ENCODE assay signal across 25 cellular contexts in genomic region chr2:33222309-33222708, GRCh38.
DNase-seq lines count a peak whose midpoint lies in the region; ATAC-seq, FAIRE-seq and TF ChIP-seq lines count a peak whose summit lies in the region.
"Had no signal": no experiment of that assay in that cellular context is flagged by ENCODE, and none has a peak within 500 bp of the region (broad histone marks: within the 10 kb centered on the region; RNA-seq: fewer than 3 reads in every experiment).

No MANE protein-coding gene starts in this region.

- TF ChIP-seq CTCF in RWPE2 (IDR thresholded peaks at IDR 0.05; ENCODE audit: poor library complexity, severe bottlenecking): no peak
- no peak for TF ChIP-seq CTCF in epithelial cell of esophagus (IDR thresholded peaks at IDR 0.05; ENCODE audit: insufficient read depth, low read depth, low read length, missing control alignments)
- TF ChIP-seq CTCF in glutamatergic neuron (IDR thresholded peaks at IDR 0.05; ENCODE audit: partially characterized antibody, unreplicated experiment): no peak
- TF ChIP-seq CTCF in GM10266 (IDR thresholded peaks at IDR 0.05; ENCODE audit: control insufficient read depth, insufficient read depth, low read depth, missing control alignments): no peak

- H3K9me3 ChIP-seq in RWPE2 (ENCODE audit: severe bottlenecking): no peaks in the 10 kb centered on the region
- H3K9me3 ChIP-seq in neuronal stem cell (replicated peaks in 1 of 2; ENCODE audit: control insufficient read depth in 2 of 2, insufficient read depth in 1 of 2, low read depth in 1 of 2, low read length in 2 of 2): no peaks in the 10 kb centered on the region
- H3K9me3 ChIP-seq: BLaER1, Caco-2, Peyer's patch, SJCRH30 had no signal

- WGBS in mesendoderm (ENCODE audit: extremely low coverage, insufficient coverage, low lambda C conversion rate): no CpG with 5 or more reads among the region's 1 CpG
- no CpG with 5 or more reads among the region's 1 CpG for WGBS in neuronal stem cell (ENCODE audit: extremely low coverage in 2 of 2, insufficient read length in 2 of 2, insufficient replicate concordance in 1 of 2), 2 donors

- H3K18ac ChIP-seq in mesendoderm (ENCODE audit: low read length): no peak overlapping the region
- no peak overlapping the region for H3K18ac ChIP-seq in neuronal stem cell (ENCODE audit: low read length)

- H3K23ac ChIP-seq in mesendoderm (ENCODE audit: low read length): no peak overlapping the region
- H3K23ac ChIP-seq in neuronal stem cell (ENCODE audit: low read depth, low read length, poor library complexity): no peak overlapping the region

- DNase-seq in H54 (ENCODE audit: insufficient read length, low spot score): no peak
- DNase-seq in RWPE2 (ENCODE audit: low spot score): peak; percentile 60
- DNase-seq in epithelial cell of esophagus (ENCODE audit: low read depth): peak; percentile 99
- DNase-seq in mesendoderm: no peak
- DNase-seq in neuronal stem cell (ENCODE audit: low spot score): no peak
- DNase-seq in glutamatergic neuron: no peak
- DNase-seq in GM10266 (ENCODE audit: extremely low spot score): no peak
- DNase-seq in iPS-NIHi11 (ENCODE audit: low spot score): no peak
- DNase-seq: ACHN; Caco-2; CD4-positive, alpha-beta T cell; DMS 273 treated with DMSO at 0.1 percent for 48 hours; DMS79 treated with DMSO at 0.1 percent for 48 hours; H9; HFFc6; KBM-7; NCI-H1105; NCI-H2029 treated with DMSO at 0.1 percent for 48 hours; NCI-H226; NCI-H510A treated with DMSO at 0.1 percent for 48 hours; NCI-H748 treated with DMSO at 0.1 percent for 48 hours; Peyer's patch; SJCRH30 had no signal

- no peak overlapping the region for H2AFZ ChIP-seq in neuronal stem cell (ENCODE audit: low read length)

- H3K4me2 ChIP-seq in mesendoderm (ENCODE audit: low read length): no peak overlapping the region
- H3K4me2 ChIP-seq in neuronal stem cell (ENCODE audit: insufficient read depth, low read length, poor library complexity, severe bottlenecking): no peak overlapping the region
- H3K4me2 ChIP-seq: BLaER1 had no signal

- peak; percentile 64 for FAIRE-seq in H54 (lab: Jason Lieb, UNC)
- FAIRE-seq: GM12878 had no signal

- no peak overlapping the region for H4K91ac ChIP-seq in neuronal stem cell (ENCODE audit: low read depth, low read length, poor library complexity)

- H3K79me1 ChIP-seq in mesendoderm (ENCODE audit: low read length): no peaks in the 10 kb centered on the region
- H3K79me1 ChIP-seq in neuronal stem cell (ENCODE audit: low read depth, low read length): no peaks in the 10 kb centered on the region

- peaks cover 9% of the 10 kb centered on the region for H3K36me3 Mint-ChIP-seq in glutamatergic neuron (ENCODE audit: unreplicated experiment)

- H3K4me3 ChIP-seq in RWPE2 (ENCODE audit: severe bottlenecking) (no peak overlapping the region), epithelial cell of esophagus (ENCODE audit: low read length) (no peak overlapping the region), mesendoderm (ENCODE audit: low read length) (no peak overlapping the region), neuronal stem cell (ENCODE audit: low read length in 2 of 2) (no peak overlapping the region)
- H3K4me3 ChIP-seq: BLaER1, GM12878, Peyer's patch, SJCRH30 had no signal

- H2AK5ac ChIP-seq in mesendoderm (ENCODE audit: low read length) (no peak overlapping the region), neuronal stem cell (ENCODE audit: low read depth, low read length) (no peak overlapping the region)

- H3K9ac ChIP-seq in mesendoderm (ENCODE audit: low read length) (no peak overlapping the region), neuronal stem cell (ENCODE audit: low read depth, low read length, poor library complexity) (no peak overlapping the region)
- H3K9ac ChIP-seq: BLaER1 had no signal

- H3K27me3 ChIP-seq in RWPE2 (ENCODE audit: insufficient read depth, poor library complexity, severe bottlenecking) (no peaks in the 10 kb centered on the region), mesendoderm (ENCODE audit: insufficient read depth, low read length, poor library complexity) (no peaks in the 10 kb centered on the region), neuronal stem cell (ENCODE audit: control insufficient read depth in 3 of 3, insufficient read depth in 3 of 3, low read depth in 1 of 3, low read length in 3 of 3) (no peaks in the 10 kb centered on the region)
- H3K27me3 ChIP-seq: BLaER1, Peyer's patch, SJCRH30 had no signal

- H3K27ac ChIP-seq in RWPE2 (ENCODE audit: poor library complexity, severe bottlenecking): peak overlapping the region; percentile 18
- H3K27ac ChIP-seq in mesendoderm (ENCODE audit: low read depth, low read length): no peak overlapping the region
- H3K27ac ChIP-seq in neuronal stem cell (replicated peaks; ENCODE audit: low read length): no peak overlapping the region
- H3K27ac ChIP-seq: BLaER1, Peyer's patch, SJCRH30 had no signal

- no peak overlapping the region for H2BK5ac ChIP-seq in mesendoderm (ENCODE audit: low read length)
- no peak overlapping the region for H2BK5ac ChIP-seq in neuronal stem cell (ENCODE audit: low read length)

- H2BK12ac ChIP-seq in neuronal stem cell (ENCODE audit: low read length): no peak overlapping the region

- H3K4ac ChIP-seq in mesendoderm (ENCODE audit: low read depth, low read length): peak overlapping the region; percentile 79
- no peak overlapping the region for H3K4ac ChIP-seq in neuronal stem cell (ENCODE audit: low read length)

- H2BK120ac ChIP-seq in mesendoderm (ENCODE audit: low read depth, low read length): peak overlapping the region; percentile 54
- no peak overlapping the region for H2BK120ac ChIP-seq in neuronal stem cell (ENCODE audit: low read depth, low read length)

- no peak overlapping the region for H3K56ac ChIP-seq in mesendoderm (ENCODE audit: low read length)

- H3K79me2 ChIP-seq in mesendoderm (ENCODE audit: control insufficient read depth, insufficient read depth, low read length): no peaks in the 10 kb centered on the region

- no peaks in the 10 kb centered on the region for H3K9me3 Mint-ChIP-seq in glutamatergic neuron (ENCODE audit: unreplicated experiment)
- H3K9me3 Mint-ChIP-seq: CD4-positive, alpha-beta T cell; H9; HFFc6 had no signal

- H3K4me1 ChIP-seq in RWPE2 (ENCODE audit: insufficient read depth, poor library complexity, severe bottlenecking) (peaks cover 23% of the 10 kb centered on the region), mesendoderm (ENCODE audit: control insufficient read depth, low read depth, low read length) (peaks cover 6% of the 10 kb centered on the region), neuronal stem cell (ENCODE audit: control insufficient read depth in 2 of 2, insufficient read depth in 1 of 2, low read depth in 1 of 2, low read length in 2 of 2) (peaks cover 0 to 5% of the 10 kb centered on the region in 2 donors)
- H3K4me1 ChIP-seq: Peyer's patch had no signal

- H3K4me3 Mint-ChIP-seq in glutamatergic neuron (ENCODE audit: unreplicated experiment): no peak overlapping the region
- H3K4me3 Mint-ChIP-seq: CD4-positive, alpha-beta T cell; H9; HFFc6 had no signal

- peaks cover 9% of the 10 kb centered on the region for H3K4me1 Mint-ChIP-seq in glutamatergic neuron (ENCODE audit: low read depth, unreplicated experiment)

- peak; percentile 75 for ATAC-seq in RWPE2 (ENCODE audit: low read depth)
- ATAC-seq: GM12878 had no signal

- H3K36me3 ChIP-seq in RWPE2 (ENCODE audit: low read depth): no peaks in the 10 kb centered on the region
- H3K36me3 ChIP-seq in mesendoderm (ENCODE audit: control insufficient read depth, insufficient read depth, low read length): no peaks in the 10 kb centered on the region
- peaks cover 0 to 8% of the 10 kb centered on the region in 2 donors for H3K36me3 ChIP-seq in neuronal stem cell (replicated peaks in 1 of 2; ENCODE audit: control insufficient read depth in 2 of 2, insufficient read depth in 2 of 2, low read length in 2 of 2)
- H3K36me3 ChIP-seq: BLaER1, Peyer's patch, SJCRH30 had no signal

- no peak overlapping the region for H4K8ac ChIP-seq in mesendoderm (ENCODE audit: low read depth, low read length)
- no peak overlapping the region for H4K8ac ChIP-seq in neuronal stem cell (ENCODE audit: low read depth, low read length)

- H3K27me3 Mint-ChIP-seq in glutamatergic neuron (ENCODE audit: unreplicated experiment): no peaks in the 10 kb centered on the region

- H4K5ac ChIP-seq in mesendoderm (ENCODE audit: low read length): no peak overlapping the region

- H2BK15ac ChIP-seq in mesendoderm (replicated peaks; ENCODE audit: low read depth): no peak overlapping the region
- H2BK15ac ChIP-seq in neuronal stem cell (ENCODE audit: low read length): no peak overlapping the region

- no peak overlapping the region for H3K14ac ChIP-seq in neuronal stem cell (ENCODE audit: low read length)

- no peak overlapping the region for H3K27ac Mint-ChIP-seq in glutamatergic neuron (ENCODE audit: unreplicated experiment)
- H3K27ac Mint-ChIP-seq: CD4-positive, alpha-beta T cell; H9; HFFc6 had no signal

- no peak for TF ChIP-seq POLR2A in H54 (IDR thresholded peaks at IDR 0.05; ENCODE audit: low read depth, low read length)

Comparison
In these comparisons a context has a peak if more than half of its experiments do, and no peak if none do; other contexts are left out.
1. DNase-seq: peak in RWPE2 (single experiment) and epithelial cell of esophagus (single experiment); none in H54 (single experiment), mesendoderm (single experiment), neuronal stem cell (single experiment), glutamatergic neuron (single experiment), GM10266 (single experiment) and iPS-NIHi11 (single experiment).